8 cellular contexts compared by ENCODE assay signal in genomic region chr1:6392880-6393399, GRCh38. TPM values are rescaled to one million over a fixed set of nuclear protein-coding genes. Genes with fewer than 3 reads are reported as not detected.
DNase-seq lines count a peak whose midpoint lies in the region; ATAC-seq and TF ChIP-seq lines count a peak whose summit lies in the region.

No MANE protein-coding gene starts in this region.

- ATAC-seq in HG03432 (IDR thresholded peaks at IDR 0.05; ENCODE audit: unreplicated experiment) (peak; percentile 12), left lung (peak; percentile 16)

- H3K4me1 ChIP-seq in cardiac muscle cell (ENCODE audit: low read depth) (peaks cover 4% of the 10 kb centered on the region), adrenal gland (replicated peaks in 1 of 2) (peaks cover 14 to 18% of the 10 kb centered on the region in 2 donors), left lung (peaks cover 11 to 19% of the 10 kb centered on the region in 2 donors), urinary bladder (ENCODE audit: insufficient read depth) (no peaks in the 10 kb centered on the region)

- H3K27ac ChIP-seq in cardiac muscle cell (no peak overlapping the region), adrenal gland (peak overlapping the region in 4 of 5 donors; percentile 90 to 100 (median 99)), left lung (peak overlapping the region; percentile 97 to 98), urinary bladder (ENCODE audit: low read depth) (no peak overlapping the region)

- intact Hi-C loops in cardiac septum (cut with DNase I) (loop anchor here (5.0 kb wide), 2 partner anchors 36 to 196 kb away; partner anchors contain the start of gene RPL22), adrenal gland (cut with DNase I) (no loop called here), left lung (cut with DNase I) (no loop called here)

- DNase-seq in cardiac muscle cell (ENCODE audit: low read depth in 1 of 2, low spot score in 1 of 2), result peak in 1 of 2 donors; percentile 41
- no peak for DNase-seq in cardiac septum (ENCODE audit: low spot score)
- peak in 1 of 7 donors; percentile 35 for DNase-seq in adrenal gland
- no peak for DNase-seq in left lung
- DNase-seq in iPS-NIHi11 (ENCODE audit: low spot score), result no peak
- no peak for DNase-seq in amniotic stem cell (lab: John Stamatoyannopoulos, UW)

- WGBS in adrenal gland, 4 donors, result 0% methylated on average over 5 to 72 of the region's 77 CpGs; no CpG with 5 or more reads in 1 of the 4 donors
- WGBS in urinary bladder, result under 1% methylated on average over 77 of the region's 77 CpGs

- H3K36me3 ChIP-seq in cardiac muscle cell (no peaks in the 10 kb centered on the region), adrenal gland (replicated peaks in 1 of 2) (no peaks in the 10 kb centered on the region), left lung (no peaks in the 10 kb centered on the region), urinary bladder (ENCODE audit: insufficient read depth) (no peaks in the 10 kb centered on the region)

- peaks cover 16% of the 10 kb centered on the region for H3K27me3 ChIP-seq in cardiac muscle cell
- H3K27me3 ChIP-seq in adrenal gland, result no peaks in the 10 kb centered on the region
- H3K27me3 ChIP-seq in left lung, result peaks cover 0 to 12% of the 10 kb centered on the region in 2 donors

- no peak for TF ChIP-seq POLR2A in adrenal gland (IDR thresholded peaks at IDR 0.05)

- H3K4me3 ChIP-seq in cardiac muscle cell (peak overlapping the region; percentile 54), adrenal gland (peak overlapping the region in 2 of 4 donors; percentile 41 to 94), left lung (peak overlapping the region; percentile 42 to 61), urinary bladder (ENCODE audit: low read depth, low read length) (peak overlapping the region; percentile 69)

- H3K9me3 ChIP-seq in cardiac muscle cell (ENCODE audit: low read depth) (no peaks in the 10 kb centered on the region), adrenal gland (replicated peaks in 1 of 3) (no peaks in the 10 kb centered on the region), left lung (no peaks in the 10 kb centered on the region)

- no peak for TF ChIP-seq CTCF in cardiac muscle cell (IDR thresholded peaks at IDR 0.05; ENCODE audit: low read depth, low read length)
- no peak for TF ChIP-seq CTCF in adrenal gland (IDR thresholded peaks at IDR 0.05)
- no peak for TF ChIP-seq CTCF in left lung (IDR thresholded peaks at IDR 0.05)

RNA-seq across cellular contexts. Expression of gene ACOT7, which starts 0.6 kb away (rescaled TPM):
- total RNA-seq in cardiac muscle cell (11.8 and 24.2 TPM in 2 replicates), cardiac septum (13.8 TPM), adrenal gland (10 to 100 TPM in 7 of 8 donors, 1 to 10 TPM in 1; 8.4 to 29.4 (median 15.0) TPM), left lung (10 to 100 TPM; 28.8 to 30.1 TPM), urinary bladder (6.9 TPM)
- polyA plus RNA-seq in cardiac muscle cell (22.3 and 51.2 TPM in 2 replicates), adrenal gland (10 to 100 TPM; 11.3 to 26.6 (median 13.0) TPM), urinary bladder (36.8 TPM)

RNA-seq across cellular contexts. Expression of gene HES2, which starts 26.8 kb away (rescaled TPM):
- total RNA-seq in cardiac muscle cell, result not detected in 2 replicates
- polyA plus RNA-seq in cardiac muscle cell, result 0.09 TPM in 1 of 2 replicates, not detected in the other
- not detected for total RNA-seq in cardiac septum
- under 1 TPM in 3 of 8 donors, not detected in 5; 0.07 to 0.18 (median 0.14) TPM for total RNA-seq in adrenal gland
- under 1 TPM in 2 of 3 donors, not detected in 1; 0.04 to 0.10 TPM for polyA plus RNA-seq in adrenal gland
- total RNA-seq in left lung, result 1 to 10 TPM; 1.6 to 6.6 TPM
- total RNA-seq in urinary bladder, result 0.53 TPM
- 0.03 TPM for polyA plus RNA-seq in urinary bladder

RNA-seq across cellular contexts. Expression of gene ESPN, which starts 31.6 kb away (rescaled TPM):
- 9.7 and 18.1 TPM in 2 replicates for total RNA-seq in cardiac muscle cell
- polyA plus RNA-seq in cardiac muscle cell, result 8.0 and 9.7 TPM in 2 replicates
- 0.32 TPM for total RNA-seq in cardiac septum
- total RNA-seq in adrenal gland, result 10 to 100 TPM in 1 of 8 donors, 1 to 10 TPM in 7; 2.3 to 10.8 (median 6.1) TPM
- 1 to 10 TPM in 2 of 3 donors, under 1 TPM in 1; 0.16 to 9.8 (median 6.8) TPM for polyA plus RNA-seq in adrenal gland
- total RNA-seq in left lung, result 1 to 10 TPM; 1.2 to 3.7 TPM
- total RNA-seq in urinary bladder, result 0.58 TPM
- polyA plus RNA-seq in urinary bladder, result 0.53 TPM

Comparison
In these comparisons a context has a peak if more than half of its experiments do, and no peak if none do; other contexts are left out.
1. H3K27ac ChIP-seq: peak in adrenal gland (4 of 5) and left lung (2 of 2); none in cardiac muscle cell (single experiment) and urinary bladder (single experiment).